In the genomic region with DNA sequence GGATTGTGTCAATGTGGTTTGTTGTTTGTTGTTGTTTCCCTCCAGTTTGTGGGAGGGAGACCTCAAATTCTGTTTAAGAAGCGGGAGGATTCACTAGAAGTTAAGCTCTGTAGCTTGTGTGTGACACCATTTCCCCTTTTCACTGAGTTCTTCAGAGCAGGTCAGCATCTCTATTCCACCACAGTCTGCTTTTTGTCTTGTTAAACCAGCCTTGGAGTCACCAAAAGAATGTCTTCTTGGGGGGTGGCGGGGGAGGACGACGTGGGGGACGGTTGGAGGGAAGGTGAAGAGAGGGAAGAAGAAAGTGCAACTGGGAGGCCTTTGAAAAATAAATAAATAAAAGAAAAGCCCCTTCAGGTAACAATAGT, we compare ENCODE assay signal across 8 cellular contexts. TPM values are rescaled to one million over a fixed set of nuclear protein-coding genes. Genes with fewer than 3 reads are reported as not detected.
DNase-seq lines count a peak whose midpoint lies in the region; ATAC-seq, FAIRE-seq and TF ChIP-seq lines count a peak whose summit lies in the region.

No MANE protein-coding gene starts in this region.

- H3K9me3 Mint-ChIP-seq in activated CD8-positive, alpha-beta memory T cell treated with anti-CD3 and anti-CD28 coated beads, Interleukin-2, amount 10 ng/mL, durations not matched to agents 7 days and 5 days (ENCODE audit: low read depth) = no peaks in the 10 kb centered on the region

- intact Hi-C loops in GM12878 (cut with micrococcal nuclease; ENCODE audit: unreplicated experiment) = loop anchor here (10.0 kb wide), 3 partner anchors 1111 to 1791 kb away; no protein-coding TSS in a partner anchor

- H3K4me1 Mint-ChIP-seq in activated CD8-positive, alpha-beta memory T cell treated with anti-CD3 and anti-CD28 coated beads, Interleukin-2, amount 10 ng/mL, durations not matched to agents 7 days and 5 days = peaks cover 27% of the 10 kb centered on the region

- peak overlapping the region; percentile 97 for H3K4me2 ChIP-seq in GM12878 (ENCODE audit: control insufficient read depth, insufficient read depth)
- peak overlapping the region; percentile 88 for H3K4me2 ChIP-seq in neural cell (ENCODE audit: low read length)

- H3K4me1 ChIP-seq in GM12878 (ENCODE audit: control insufficient read depth, insufficient read depth, low read length) = no peaks in the 10 kb centered on the region

- peak overlapping the region; percentile 73 for H3K4me3 Mint-ChIP-seq in activated CD8-positive, alpha-beta memory T cell treated with anti-CD3 and anti-CD28 coated beads, Interleukin-2, amount 10 ng/mL, durations not matched to agents 7 days and 5 days

- no peak overlapping the region for H3K27ac Mint-ChIP-seq in activated CD8-positive, alpha-beta memory T cell treated with anti-CD3 and anti-CD28 coated beads, Interleukin-2, amount 10 ng/mL, durations not matched to agents 7 days and 5 days

- peaks cover 79% of the 10 kb centered on the region for H3K27me3 Mint-ChIP-seq in activated CD8-positive, alpha-beta memory T cell treated with anti-CD3 and anti-CD28 coated beads, Interleukin-2, amount 10 ng/mL, durations not matched to agents 7 days and 5 days

- no peaks in the 10 kb centered on the region for H3K36me3 Mint-ChIP-seq in activated CD8-positive, alpha-beta memory T cell treated with anti-CD3 and anti-CD28 coated beads, Interleukin-2, amount 10 ng/mL, durations not matched to agents 7 days and 5 days

- H2AFZ ChIP-seq in GM12878 (ENCODE audit: control insufficient read depth, low read depth, low read length) = peak overlapping the region; percentile 79
- no peak overlapping the region for H2AFZ ChIP-seq in neural cell (ENCODE audit: low read depth, low read length)

- H3K27me3 ChIP-seq in GM12878 (replicated peaks in 1 of 2; ENCODE audit: control insufficient read depth in 2 of 2, insufficient read depth in 2 of 2, low read length in 1 of 2) (peaks cover 3 to 5% of the 10 kb centered on the region in 2 experiments; a peak in 3 of 4 replicates), neural cell (ENCODE audit: insufficient read depth, low read depth, low read length) (peaks cover 48% of the 10 kb centered on the region)

- SMC1A ChIA-PET in GM12878 (lab: Charles Lee; ENCODE audit: uncharacterized antibody, unreplicated experiment) = interaction anchor here (0.7 kb wide), 1 partner anchor 11 kb away, joined by 3 read pairs; no protein-coding TSS in a partner anchor

- 3% methylated on average over 5 of the region's 5 CpGs for WGBS in GM12878 (ENCODE audit: insufficient coverage, insufficient replicate concordance, low lambda C conversion rate, missing lambda C conversion rate)

- TF ChIP-seq EP300 in GM12878 (IDR thresholded peaks at IDR 0.05; ENCODE audit: borderline replicate concordance in 1 of 2, control insufficient read depth in 1 of 2, low read depth in 2 of 2, low read length in 2 of 2) (no peak), neural cell (conservative IDR thresholded peaks at IDR 0.05; ENCODE audit: poor library complexity, severe bottlenecking) (no peak)

- H3K9ac ChIP-seq in GM12878 (ENCODE audit: control insufficient read depth, insufficient read depth, low read length) (peak overlapping the region; percentile 82), neural cell (ENCODE audit: low read length) (peak overlapping the region; percentile 98)

- CTCF ChIA-PET in activated CD8-positive, alpha-beta memory T cell treated with anti-CD3 and anti-CD28 coated beads, Interleukin-2, amount 10 ng/mL, durations not matched to agents 7 days and 5 days (lab: Charles Lee) = interaction anchor here (0.9 to 1.9 kb wide), 2 partner anchors 15 to 26 kb away, joined by 3 to 9 read pairs; no protein-coding TSS in a partner anchor
- CTCF ChIA-PET in GM12878 (lab: Yijun Ruan, JAX) = interaction anchor here (1.0 to 1.5 kb wide), 5 partner anchors 10 to 1530 kb away, joined by 3 to 6 read pairs (median 3); no protein-coding TSS in a partner anchor

- H3K9me2 ChIP-seq in neural cell (ENCODE audit: insufficient read depth, low read length) = no peaks in the 10 kb centered on the region

- BruUV-seq in GM12878 (replicated peaks; lab: Mats Ljungman, UMichigan) = no TSS peak

- DNase-seq in activated CD8-positive, alpha-beta memory T cell treated with anti-CD3 and anti-CD28 coated beads, Interleukin-2, amount 10 ng/mL, durations not matched to agents 7 days and 5 days = no peak
- no peak for DNase-seq in activated CD8-positive, alpha-beta memory T cell treated with anti-CD3 and anti-CD28 coated beads, Interleukin-2, amount 50 U/mL, for 4 hours
- DNase-seq in GM12878 (ENCODE audit: low read depth, low spot score) (no peak), HPDE6-E6E7 (ENCODE audit: extremely low spot score) (no peak), NCI-H446 treated with DMSO at 0.1 percent for 48 hours (lab: John Stamatoyannopoulos, UW) (no peak), SHP77 (lab: John Stamatoyannopoulos, UW) (no peak)

- FAIRE-seq in GM12878 (lab: Jason Lieb, UNC) = no peak

- H4K20me1 ChIP-seq in GM12878 (ENCODE audit: control insufficient read depth, insufficient read depth) (no peaks in the 10 kb centered on the region), neural cell (ENCODE audit: insufficient read depth) (no peaks in the 10 kb centered on the region)

- POLR2A ChIA-PET in GM12878 (lab: Charles Lee) = no interaction called here

- in situ Hi-C loops in GM12878 (cut with MboI) = no loop called here

- H3K27ac ChIP-seq in GM12878 (ENCODE audit: control insufficient read depth, insufficient read depth) = peak overlapping the region; percentile 84
- H3K27ac ChIP-seq in neural cell (ENCODE audit: low read length) = peak overlapping the region; percentile 95

- no peak for TF ChIP-seq POLR2A in GM12878 (IDR thresholded peaks at IDR 0.05; ENCODE audit: low read depth, low read length)

- no peak for TF ChIP-seq RAD21 in GM12878 (IDR thresholded peaks at IDR 0.05; ENCODE audit: insufficient read depth, low read depth, low read length)
- no peak for TF ChIP-seq RAD21 in neural cell (conservative IDR thresholded peaks at IDR 0.05)

- H3K4me3 ChIP-seq in GM12878 = peak overlapping the region; percentile 92
- H3K4me3 ChIP-seq in neural cell (ENCODE audit: low read length) = peak overlapping the region; percentile 93

- peaks cover 32% of the 10 kb centered on the region for H3K79me2 ChIP-seq in GM12878 (ENCODE audit: control insufficient read depth, insufficient read depth, low read length)
- H3K79me2 ChIP-seq in neural cell (replicated peaks; ENCODE audit: insufficient read depth, low read length) = peaks cover 27% of the 10 kb centered on the region

- no peak for TF ChIP-seq CTCF in GM12878 (IDR thresholded peaks at IDR 0.05 in 2 of 3, conservative IDR thresholded peaks at IDR 0.05 in 1 of 3; ENCODE audit: control insufficient read depth in 2 of 3, extremely low read depth in 1 of 3, insufficient read depth in 1 of 3, low read depth in 3 of 3, low read length in 3 of 3)
- no peak for TF ChIP-seq CTCF in neural cell (IDR thresholded peaks at IDR 0.05; ENCODE audit: poor library complexity, severe bottlenecking)

- H3F3A ChIP-seq in neural cell (ENCODE audit: insufficient read depth, low read length, poor library complexity, severe bottlenecking) = peaks cover 2% of the 10 kb centered on the region

- H3K9me3 ChIP-seq in GM12878 (replicated peaks; ENCODE audit: control insufficient read depth, insufficient read depth, low read length) = no peaks in the 10 kb centered on the region
- H3K9me3 ChIP-seq in neural cell (ENCODE audit: low read length) = no peaks in the 10 kb centered on the region

- H3K36me3 ChIP-seq in GM12878 (ENCODE audit: control insufficient read depth in 2 of 2, insufficient read depth in 2 of 2, low read length in 1 of 2) (no peaks in the 10 kb centered on the region), neural cell (ENCODE audit: insufficient read depth, low read length) (no peaks in the 10 kb centered on the region)

- RAD21 ChIA-PET in GM12878 (lab: Charles Lee; ENCODE audit: unreplicated experiment) = no interaction called here

- no peak for ATAC-seq in activated CD8-positive, alpha-beta memory T cell treated with anti-CD3 and anti-CD28 coated beads, Interleukin-2, amount 10 ng/mL, durations not matched to agents 7 days and 5 days
- ATAC-seq in HG03442 (IDR thresholded peaks at IDR 0.05; ENCODE audit: unreplicated experiment) (peak; percentile 4), GM12878 (no peak)

TF ChIP-seq in GM12878, 131 proteins besides CTCF, POLR2A, EP300 and RAD21 (continues in another document):
- TF ChIP-seq NFXL1 (IDR thresholded peaks at IDR 0.05; ENCODE audit: borderline replicate concordance) (no peak), CBFB (IDR thresholded peaks at IDR 0.05; ENCODE audit: low read depth) (no peak), RUNX3 (IDR thresholded peaks at IDR 0.05; ENCODE audit: low read length) (0 out of 2 replicates have a peak, but pooled peaks have one; percentile 26), MEF2A (IDR thresholded peaks at IDR 0.05; ENCODE audit: insufficient read depth, low read depth, low read length) (no peak)

TF ChIP-seq in neural cell, 6 proteins besides CTCF, POLR2A, EP300 and RAD21 (continues in another document):
- TF ChIP-seq SMC3 (conservative IDR thresholded peaks at IDR 0.05; ENCODE audit: poor library complexity) (no peak), EZH2 (IDR thresholded peaks at IDR 0.05; ENCODE audit: borderline replicate concordance, insufficient read depth, low read length, poor library complexity, severe bottlenecking) (no peak)

RNA-seq across cellular contexts. Expression of gene BCL11A, which starts 2.3 kb away (rescaled TPM):
- total RNA-seq in activated CD8-positive, alpha-beta memory T cell treated with anti-CD3 and anti-CD28 coated beads, Interleukin-2, amount 10 ng/mL, durations not matched to agents 7 days and 5 days = not detected
- total RNA-seq in GM12878 (2013; cell fraction: nucleolus; rRNA removed) = 2.6 and 3.2 TPM in 2 replicates
- 12.6 and 13.2 TPM in 2 replicates for total RNA-seq in GM12878 (2014; rRNA removed)
- total RNA-seq in GM12878 (2014; rRNA removed; fragmentation: Illumina TruSeq; extraction: Trizol) = 9.4 and 11.1 TPM in 2 replicates
- total RNA-seq in GM12878 (2021) = 22.7 and 26.6 TPM in 2 replicates
- polyA plus RNA-seq in GM12878 (2011; ENCODE audit: low read depth) = 13.7 TPM
- not detected in 2 replicates for polyA plus RNA-seq in GM12878 (2011; rRNA removed)
- not detected in 2 replicates for polyA plus RNA-seq in GM12878 (2011; cell fraction: cytosol; rRNA removed)
- not detected in 2 replicates for polyA plus RNA-seq in GM12878 (2011; cell fraction: nucleus; rRNA removed)
- polyA plus RNA-seq in GM12878 (2012) = 21.4 TPM in 2 replicates
- polyA plus RNA-seq in GM12878 (2014; fragmentation: Illumina TruSeq; extraction: Trizol) = 10.7 and 11.1 TPM in 2 replicates
- 10 to 100 TPM in 1 of 2 experiments, 1 to 10 TPM in 1; 9.0 to 11.2 TPM for polyA plus RNA-seq in GM12878 (2014; fragmentation: Nextera tagmentation; extraction: Ambion mirVana)
- polyA plus RNA-seq in GM12878 (2014; rRNA removed) = 7.5 and 8.1 TPM in 2 replicates
- polyA plus RNA-seq in GM12878 (2016; fragmentation: Nextera tagmentation; extraction: Ambion mirVana) = 1 to 10 TPM; 8.4 to 9.9 TPM
- polyA minus RNA-seq in GM12878 (2011; rRNA and poly(A)+ RNA removed) = not detected in 2 replicates
- polyA minus RNA-seq in GM12878 (2011; cell fraction: cytosol; rRNA and poly(A)+ RNA removed) = not detected in 2 replicates
- not detected in 2 replicates for polyA minus RNA-seq in GM12878 (2011; cell fraction: nucleus; rRNA and poly(A)+ RNA removed)
- 44.0 and 54.2 TPM in 2 replicates for polyA plus RNA-seq in neural cell
- 117 and 150 TPM in 2 replicates for polyA minus RNA-seq in neural cell
